Comparison of ENCODE assay signal across 26 cellular contexts in the genomic region with DNA sequence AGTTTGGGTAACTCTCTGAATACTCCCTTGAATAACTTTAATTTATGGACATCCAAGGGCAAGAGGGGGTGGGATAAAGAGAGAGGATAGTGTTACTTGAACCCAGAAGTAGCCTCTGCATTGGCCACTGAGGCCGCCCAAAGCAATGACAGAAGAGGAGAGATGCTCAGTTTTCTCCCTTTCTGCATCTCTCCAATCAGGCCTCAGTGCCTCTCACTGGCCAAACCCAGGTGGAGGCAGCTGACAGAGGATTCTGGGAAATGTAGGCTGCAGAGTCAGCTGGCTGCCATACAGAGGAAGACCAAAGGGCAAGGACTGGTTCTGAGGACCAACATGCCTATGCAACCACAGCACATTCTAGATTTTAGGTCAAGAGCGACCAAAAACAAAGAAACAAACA.
"Had no signal": no experiment of that assay in that cellular context is flagged by ENCODE, and none has a peak within 500 bp of the region (broad histone marks: within the 10 kb centered on the region; RNA-seq: fewer than 3 reads in every experiment).

No MANE protein-coding gene starts in this region.

- H3K36me3 Mint-ChIP-seq: memory B cell; naive B cell; natural killer cell treated with Interleukin-12 subunit alpha and Interleukin-12 subunit beta and Interleukin-15 and Interleukin-18, amount 100 ng/mL, for 72 hours; stimulated activated effector memory CD8-positive, alpha-beta T cell treated with anti-CD3 and anti-CD28 coated beads, Interleukin-12 subunit alpha, Interleukin-12 subunit beta, amount 100 ng/mL, for 72 hours; type B pancreatic cell had no signal

- H3K27ac ChIP-seq: epithelial cell of prostate, esophagus muscularis mucosa, foreskin keratinocyte, gastroesophageal sphincter, heart left ventricle, hepatocyte, prostate gland, right atrium auricular region, stomach, thyroid gland had no signal

- H3K4me3 Mint-ChIP-seq: memory B cell; mesothelial cell of epicardium; naive B cell; natural killer cell treated with Interleukin-12 subunit alpha and Interleukin-12 subunit beta and Interleukin-15 and Interleukin-18, amount 100 ng/mL, for 72 hours; neural crest cell; stimulated activated effector memory CD8-positive, alpha-beta T cell treated with anti-CD3 and anti-CD28 coated beads, Interleukin-12 subunit alpha, Interleukin-12 subunit beta, amount 100 ng/mL, for 72 hours; type B pancreatic cell had no signal

- H3K36me3 ChIP-seq: esophagus muscularis mucosa, gastroesophageal sphincter, heart left ventricle, prostate gland, right atrium auricular region, stomach, thyroid gland had no signal

- DNase-seq: cortex of kidney; foreskin keratinocyte; mucosa of descending colon; naive B cell; nucleus accumbens; stimulated activated CD4-positive, alpha-beta T cell treated with anti-CD3 and anti-CD28 coated beads, Interleukin-2, amount 100 ng/mL, for 24 hours; stimulated activated CD4-positive, alpha-beta T cell treated with anti-CD3 and anti-CD28 coated beads, Interleukin-4, amount 100 ng/mL, for 24 hours; stimulated activated naive CD4-positive, alpha-beta T cell treated with Interleukin-2 at 50 U/mL for 16 hours; stomach; thyroid gland had no signal

- H3K4me3 ChIP-seq: esophagus muscularis mucosa, gastroesophageal sphincter, heart left ventricle, hepatocyte, lung, mucosa of descending colon, prostate gland, right atrium auricular region, stomach, thyroid gland had no signal

- ATAC-seq: foreskin keratinocyte; gastroesophageal sphincter; heart left ventricle; left lobe of liver; mucosa of descending colon; natural killer cell treated with Interleukin-12 subunit alpha and Interleukin-12 subunit beta and Interleukin-15 and Interleukin-18, amount 100 ng/mL, for 72 hours; sciatic nerve; stimulated activated effector memory CD8-positive, alpha-beta T cell treated with anti-CD3 and anti-CD28 coated beads, Interleukin-12 subunit alpha, Interleukin-12 subunit beta, amount 100 ng/mL, for 72 hours had no signal

- H3K9me3 ChIP-seq: gastroesophageal sphincter, mucosa of descending colon, prostate gland, right atrium auricular region, thyroid gland had no signal

- H3K27me3 ChIP-seq: esophagus muscularis mucosa, foreskin keratinocyte, heart left ventricle, hepatocyte, right atrium auricular region, stomach, thyroid gland had no signal

- H3K27ac Mint-ChIP-seq: memory B cell; mesothelial cell of epicardium; naive B cell; natural killer cell treated with Interleukin-12 subunit alpha and Interleukin-12 subunit beta and Interleukin-15 and Interleukin-18, amount 100 ng/mL, for 72 hours; stimulated activated effector memory CD8-positive, alpha-beta T cell treated with anti-CD3 and anti-CD28 coated beads, Interleukin-12 subunit alpha, Interleukin-12 subunit beta, amount 100 ng/mL, for 72 hours; type B pancreatic cell had no signal

- H3K4me1 ChIP-seq: esophagus muscularis mucosa, foreskin keratinocyte, gastroesophageal sphincter, heart left ventricle, prostate gland, right atrium auricular region, stomach, thyroid gland had no signal

- H3K27me3 Mint-ChIP-seq: memory B cell; natural killer cell treated with Interleukin-12 subunit alpha and Interleukin-12 subunit beta and Interleukin-15 and Interleukin-18, amount 100 ng/mL, for 72 hours; type B pancreatic cell had no signal

- H3K4me1 Mint-ChIP-seq: memory B cell; mesothelial cell of epicardium; naive B cell; neural crest cell; stimulated activated effector memory CD8-positive, alpha-beta T cell treated with anti-CD3 and anti-CD28 coated beads, Interleukin-12 subunit alpha, Interleukin-12 subunit beta, amount 100 ng/mL, for 72 hours had no signal

- H3K4me2 ChIP-seq: hepatocyte had no signal

- H3K9me3 Mint-ChIP-seq: memory B cell had no signal

- H3K79me2 ChIP-seq: hepatocyte had no signal
